In genomic region chr2:37982147-37982582, GRCh38 we compare ENCODE assay signal across 1 cellular context.
A peak's percentile ranks its signal among the peaks of the same experiment; 100 is the strongest.
TF ChIP-seq lines count a peak whose summit lies in the region.

No MANE protein-coding gene starts in this region.

TF ChIP-seq in HepG2, 621 proteins besides CTCF, POLR2A, EP300 and RAD21 (continued from another document):
- no peak for TF ChIP-seq ZBTB43 (CRISPR knock-in tag; conservative IDR thresholded peaks at IDR 0.05)
- TF ChIP-seq ELF3 (CRISPR knock-in tag; IDR thresholded peaks at IDR 0.05) = no peak
- no peak for TF ChIP-seq ZNF484 (CRISPR knock-in tag; IDR thresholded peaks at IDR 0.05; ENCODE audit: borderline replicate concordance, low read depth)
- TF ChIP-seq KDM1A (CRISPR knock-in tag; IDR thresholded peaks at IDR 0.05) = no peak
- TF ChIP-seq ZNF614 (CRISPR knock-in tag; IDR thresholded peaks at IDR 0.05; ENCODE audit: borderline replicate concordance) = peak; percentile 68; the same call in 1 of the 2 replicates
- TF ChIP-seq TCF12 (IDR thresholded peaks at IDR 0.05) = no peak
- TF ChIP-seq TCF12 (CRISPR knock-in tag; IDR thresholded peaks at IDR 0.05) = no peak
- no peak for TF ChIP-seq LCORL (IDR thresholded peaks at IDR 0.05)
- no peak for TF ChIP-seq LCORL (CRISPR knock-in tag; IDR thresholded peaks at IDR 0.05)
- TF ChIP-seq ZNF251 (CRISPR knock-in tag; IDR thresholded peaks at IDR 0.05) = no peak
- no peak for TF ChIP-seq CBX2 (IDR thresholded peaks at IDR 0.05; ENCODE audit: low read depth, low read length)
- TF ChIP-seq CBX2 (CRISPR knock-in tag; IDR thresholded peaks at IDR 0.05; ENCODE audit: low read depth) = no peak
- TF ChIP-seq ZNF652 (CRISPR knock-in tag; IDR thresholded peaks at IDR 0.05; ENCODE audit: borderline replicate concordance, low read depth) = no peak
- TF ChIP-seq NR1H2 (CRISPR knock-in tag; IDR thresholded peaks at IDR 0.05; ENCODE audit: borderline replicate concordance, low read depth) = no peak
- TF ChIP-seq ZNF180 (CRISPR knock-in tag; IDR thresholded peaks at IDR 0.05; ENCODE audit: borderline replicate concordance, low read depth) = no peak
- no peak for TF ChIP-seq ZNF224 (CRISPR knock-in tag; IDR thresholded peaks at IDR 0.05)
- peak; percentile 21; the same call in 1 of the 2 replicates for TF ChIP-seq KAT8 (CRISPR knock-in tag; IDR thresholded peaks at IDR 0.05)
- TF ChIP-seq CBX1 (IDR thresholded peaks at IDR 0.05; ENCODE audit: low read depth) = no peak
- no peak for TF ChIP-seq DMAP1 (CRISPR knock-in tag; IDR thresholded peaks at IDR 0.05)
- no peak for TF ChIP-seq ZNF512 (CRISPR knock-in tag; IDR thresholded peaks at IDR 0.05)
- TF ChIP-seq SRSF9 (IDR thresholded peaks at IDR 0.05; ENCODE audit: borderline replicate concordance, insufficient read depth, low read depth, low read length, poor library complexity, severe bottlenecking) = no peak
- no peak for TF ChIP-seq RXRA (CRISPR knock-in tag; IDR thresholded peaks at IDR 0.05)
- TF ChIP-seq ZNF550 (CRISPR knock-in tag; IDR thresholded peaks at IDR 0.05; ENCODE audit: borderline replicate concordance) = no peak
- no peak for TF ChIP-seq THAP11 (CRISPR knock-in tag; IDR thresholded peaks at IDR 0.05)
- no peak for TF ChIP-seq HCFC1 (IDR thresholded peaks at IDR 0.05; ENCODE audit: low read depth, low read length)
- no peak for TF ChIP-seq FOXK2 (IDR thresholded peaks at IDR 0.05)
- TF ChIP-seq EED (CRISPR knock-in tag; IDR thresholded peaks at IDR 0.05) = no peak
- no peak for TF ChIP-seq ZNF674 (CRISPR knock-in tag; IDR thresholded peaks at IDR 0.05; ENCODE audit: low read depth)
- no peak for TF ChIP-seq ZNF138 (CRISPR knock-in tag; IDR thresholded peaks at IDR 0.05; ENCODE audit: low read depth)
- TF ChIP-seq ATAD3A (CRISPR knock-in tag; IDR thresholded peaks at IDR 0.05) = no peak
- TF ChIP-seq YY1 (IDR thresholded peaks at IDR 0.05; ENCODE audit: insufficient read depth, insufficient replicate concordance, low read depth, low read length) = no peak
- no peak for TF ChIP-seq YEATS2 (CRISPR knock-in tag; IDR thresholded peaks at IDR 0.05; ENCODE audit: borderline replicate concordance)
- no peak for TF ChIP-seq ZSCAN25 (CRISPR knock-in tag; IDR thresholded peaks at IDR 0.05)
- TF ChIP-seq NRL (CRISPR knock-in tag; IDR thresholded peaks at IDR 0.05; ENCODE audit: borderline replicate concordance) = no peak
